In genomic region chr9:106653111-106653697, GRCh38 we compare ENCODE assay signal across 21 cellular contexts.
"Had no signal": no experiment of that assay in that cellular context is flagged by ENCODE, and none has a peak within 500 bp of the region (broad histone marks: within the 10 kb centered on the region; RNA-seq: fewer than 3 reads in every experiment).

No MANE protein-coding gene starts in this region.

- H3K27me3 Mint-ChIP-seq: activated CD4-positive, alpha-beta memory T cell treated with anti-CD3 and anti-CD28 coated beads, Interleukin-2, amount 10 ng/mL, durations not matched to agents 7 days and 5 days; naive B cell; type B pancreatic cell had no signal

- DNase-seq: activated CD4-positive, alpha-beta memory T cell treated with anti-CD3 and anti-CD28 coated beads, Interleukin-2, amount 10 ng/mL, durations not matched to agents 7 days and 5 days; activated CD4-positive, alpha-beta T cell treated with anti-CD3 and anti-CD28 coated beads for 4 hours; activated effector memory CD4-positive, alpha-beta T cell treated with Interleukin-2 at 50 U/mL for 16 hours; activated naive CD4-positive, alpha-beta T cell treated with anti-CD3 and anti-CD28 coated beads, Interleukin-2, amount 50 U/mL, for 16 hours; activated T-cell treated with anti-CD3 and anti-CD28 coated beads, Interleukin-2, amount 50 U/mL, for 4 hours; adrenal gland; central memory CD4-positive, alpha-beta T cell; colonic mucosa; foreskin melanocyte; immature natural killer cell; naive B cell; stimulated activated CD4-positive, alpha-beta T cell treated with anti-CD3 and anti-CD28 coated beads, Interleukin-4, amount 100 ng/mL, for 4 hours; stimulated activated CD8-positive, alpha-beta memory T cell treated with anti-CD3 and anti-CD28 coated beads, Interleukin-4, amount 100 ng/mL, for 48 hours; stimulated activated naive CD8-positive, alpha-beta T cell treated with anti-CD3 and anti-CD28 coated beads, Interleukin-15, Interleukin-2, amounts not matched to agents 100 U/mL and 50 U/mL, for 24 hours had no signal

- H3K9ac ChIP-seq: parathyroid adenoma had no signal

- H3K4me1 ChIP-seq: adrenal gland, colonic mucosa, heart left ventricle, parathyroid adenoma, suprapubic skin had no signal

- H3K36me3 Mint-ChIP-seq: naive B cell, type B pancreatic cell had no signal

- H3K27ac ChIP-seq: adrenal gland, colonic mucosa, heart left ventricle, parathyroid adenoma, suprapubic skin had no signal

- H3K4me3 Mint-ChIP-seq: activated CD4-positive, alpha-beta memory T cell treated with anti-CD3 and anti-CD28 coated beads, Interleukin-2, amount 10 ng/mL, durations not matched to agents 7 days and 5 days; activated T-cell treated with anti-CD3 and anti-CD28 coated beads, Interleukin-2, amount 50 U/mL, for 4 hours; immature natural killer cell; naive B cell; T-helper 1 cell treated with Interleukin-12 subunit alpha and Interleukin-12 subunit beta and Interleukin-4 antibody, amounts not matched to agents 30 μg/mL and 1 μg/mL, for 36 hours; type B pancreatic cell; WTC11 had no signal

- H3K4me3 ChIP-seq: adrenal gland, colonic mucosa, heart left ventricle, smooth muscle cell, suprapubic skin had no signal

- H3K4me2 ChIP-seq: smooth muscle cell had no signal

- H3K4me1 Mint-ChIP-seq: activated CD4-positive, alpha-beta memory T cell treated with anti-CD3 and anti-CD28 coated beads, Interleukin-2, amount 10 ng/mL, durations not matched to agents 7 days and 5 days; naive B cell had no signal

- H3K27me3 ChIP-seq: adrenal gland, colonic mucosa, heart left ventricle had no signal

- H3K79me2 ChIP-seq: parathyroid adenoma had no signal

- H3K27ac Mint-ChIP-seq: activated CD4-positive, alpha-beta memory T cell treated with anti-CD3 and anti-CD28 coated beads, Interleukin-2, amount 10 ng/mL, durations not matched to agents 7 days and 5 days; immature natural killer cell; T-helper 1 cell treated with Interleukin-12 subunit alpha and Interleukin-12 subunit beta and Interleukin-4 antibody, amounts not matched to agents 30 μg/mL and 1 μg/mL, for 36 hours; type B pancreatic cell; WTC11 had no signal

- ATAC-seq: activated T-cell treated with anti-CD3 and anti-CD28 coated beads, Interleukin-2, amount 50 U/mL, for 4 hours; stimulated activated naive CD8-positive, alpha-beta T cell treated with anti-CD3 and anti-CD28 coated beads, Interleukin-15, Interleukin-2, amounts not matched to agents 100 U/mL and 50 U/mL, for 24 hours; WTC11 had no signal

- H3K9me3 ChIP-seq: adrenal gland, colonic mucosa, heart left ventricle, suprapubic skin had no signal

- H2AFZ ChIP-seq: parathyroid adenoma had no signal

- H3K36me3 ChIP-seq: adrenal gland, colonic mucosa, heart left ventricle, suprapubic skin had no signal
